Comparison of ENCODE assay signal across 8 cellular contexts in genomic region chr6:106085687-106085983, GRCh38. TPM values are rescaled to one million over a fixed set of nuclear protein-coding genes. Genes with fewer than 3 reads are reported as not detected.
DNase-seq lines count a peak whose midpoint lies in the region; ATAC-seq, FAIRE-seq and TF ChIP-seq lines count a peak whose summit lies in the region.

No MANE protein-coding gene starts in this region.

- dilution Hi-C loops in endothelial cell of umbilical vein (cut with MboI; ENCODE audit: extremely low pct_ligation_motif_present, low sequenced_read_pairs), result no loop called here

- peaks cover 27% of the 10 kb centered on the region for H3K4me1 ChIP-seq in CD8-positive, alpha-beta T cell (ENCODE audit: insufficient read depth, low read length)
- H3K4me1 ChIP-seq in OCI-LY1 (ENCODE audit: insufficient read depth, low read length, severe bottlenecking) (peaks cover 39% of the 10 kb centered on the region), endothelial cell of umbilical vein (ENCODE audit: control insufficient read depth, extremely low read depth, insufficient read depth, low read length) (peaks cover 19% of the 10 kb centered on the region), ovary (ENCODE audit: insufficient read depth) (peaks cover 2% of the 10 kb centered on the region)

- CTCF ChIA-PET in CD8-positive, alpha-beta T cell (lab: Charles Lee), result interaction anchor here (1.2 to 2.9 kb wide), 4 partner anchors 10 to 172 kb away, joined by 3 to 18 read pairs (median 3); no protein-coding TSS in a partner anchor
- CTCF ChIA-PET in endothelial cell of umbilical vein (lab: Charles Lee), result no interaction called here

- no peak for DNase-seq in CD8-positive, alpha-beta T cell
- DNase-seq in endothelial cell of umbilical vein (ENCODE audit: low read depth, low spot score) (peak; percentile 4), ovary (no peak), hippocampal formation (lab: John Stamatoyannopoulos, UW) (no peak), NCI-H446 (lab: John Stamatoyannopoulos, UW) (no peak), HK-2 (ENCODE audit: unreplicated experiment) (no peak)

- H3K27me3 Mint-ChIP-seq in CD8-positive, alpha-beta T cell (ENCODE audit: low read depth), result peaks cover 38% of the 10 kb centered on the region

- TF ChIP-seq POLR2A in endothelial cell of umbilical vein (IDR thresholded peaks at IDR 0.05; ENCODE audit: low read depth, low read length), result no peak
- TF ChIP-seq POLR2A in ovary (IDR thresholded peaks at IDR 0.05), result no peak

- BruUV-seq in endothelial cell of umbilical vein (replicated peaks; lab: Mats Ljungman, UMichigan), result no TSS peak

- no peaks in the 10 kb centered on the region for H4K20me1 ChIP-seq in OCI-LY1 (ENCODE audit: insufficient read depth, low read length)
- H4K20me1 ChIP-seq in endothelial cell of umbilical vein (replicated peaks; ENCODE audit: control insufficient read depth, extremely low read depth, insufficient read depth, low read length), result no peaks in the 10 kb centered on the region

- no peaks in the 10 kb centered on the region for H3K9me3 Mint-ChIP-seq in CD8-positive, alpha-beta T cell

- H3K79me2 ChIP-seq in OCI-LY1 (ENCODE audit: insufficient read depth, low read length) (no peaks in the 10 kb centered on the region), endothelial cell of umbilical vein (ENCODE audit: control insufficient read depth, insufficient read depth, low read length) (no peaks in the 10 kb centered on the region)

- no peaks in the 10 kb centered on the region for H3K36me3 Mint-ChIP-seq in CD8-positive, alpha-beta T cell

- FAIRE-seq in endothelial cell of umbilical vein (lab: Jason Lieb, UNC), result no peak

- no peak overlapping the region for H3K27ac ChIP-seq in CD8-positive, alpha-beta T cell (ENCODE audit: low read depth, low read length)
- H3K27ac ChIP-seq in OCI-LY1 (ENCODE audit: low read depth, low read length, poor library complexity, severe bottlenecking) (peak overlapping the region; percentile 75), endothelial cell of umbilical vein (ENCODE audit: insufficient read depth, low read depth, low read length) (no peak overlapping the region), ovary (peak overlapping the region in 1 of 2 donors; percentile 46)

- H3K9me3 ChIP-seq in CD8-positive, alpha-beta T cell (ENCODE audit: low read length), result no peaks in the 10 kb centered on the region
- no peaks in the 10 kb centered on the region for H3K9me3 ChIP-seq in OCI-LY1 (ENCODE audit: low read length)
- no peaks in the 10 kb centered on the region for H3K9me3 ChIP-seq in endothelial cell of umbilical vein (replicated peaks; ENCODE audit: control insufficient read depth, insufficient read depth, low read length)
- H3K9me3 ChIP-seq in ovary, result no peaks in the 10 kb centered on the region

- H3F3A ChIP-seq in OCI-LY1 (ENCODE audit: insufficient read depth, low read length), result no peaks in the 10 kb centered on the region; the same call in 1 of the 2 replicates

- H3K4me3 Mint-ChIP-seq in CD8-positive, alpha-beta T cell, result peak overlapping the region; percentile 84

- ATAC-seq in CD8-positive, alpha-beta T cell, result no peak
- no peak for ATAC-seq in HG03460 (IDR thresholded peaks at IDR 0.05; ENCODE audit: unreplicated experiment)

- no peaks in the 10 kb centered on the region for H3K9me1 ChIP-seq in endothelial cell of umbilical vein (replicated peaks; ENCODE audit: control insufficient read depth, extremely low read depth, insufficient read depth, low read length)

- no peaks in the 10 kb centered on the region for H3K36me3 ChIP-seq in CD8-positive, alpha-beta T cell (ENCODE audit: insufficient read depth, low read length)
- H3K36me3 ChIP-seq in OCI-LY1 (ENCODE audit: insufficient read depth, low read length) (no peaks in the 10 kb centered on the region), endothelial cell of umbilical vein (ENCODE audit: control insufficient read depth in 2 of 2, extremely low read depth in 1 of 2, insufficient read depth in 2 of 2, low read length in 2 of 2) (no peaks in the 10 kb centered on the region), ovary (no peaks in the 10 kb centered on the region)

- H3K4me2 ChIP-seq in OCI-LY1 (ENCODE audit: low read length) (peak overlapping the region; percentile 71), endothelial cell of umbilical vein (ENCODE audit: insufficient read depth, low read length) (peak overlapping the region; percentile 91)

- POLR2A ChIA-PET in CD8-positive, alpha-beta T cell (lab: Charles Lee), result interaction anchor here (0.8 kb wide), 1 partner anchor 632 kb away, joined by 3 read pairs; no protein-coding TSS in a partner anchor
- POLR2A ChIA-PET in endothelial cell of umbilical vein (lab: Charles Lee), result no interaction called here

- WGBS in ovary, 3 donors, result 0 to 6% (median 2%) methylated on average over 6 of the region's 6 CpGs

- H3K4me3 ChIP-seq in CD8-positive, alpha-beta T cell (ENCODE audit: low read depth, low read length), result peak overlapping the region; percentile 44
- H3K4me3 ChIP-seq in OCI-LY1 (ENCODE audit: low read depth, low read length, poor library complexity, severe bottlenecking), result peak overlapping the region; percentile 52
- H3K4me3 ChIP-seq in endothelial cell of umbilical vein (replicated peaks in 1 of 3; ENCODE audit: insufficient read depth in 1 of 3, low read depth in 1 of 3, low read length in 3 of 3), result peak overlapping the region; percentile 30 to 67 (median 64)
- H3K4me3 ChIP-seq in ovary, result peak overlapping the region; percentile 51

- TF ChIP-seq CTCF in CD8-positive, alpha-beta T cell (IDR thresholded peaks at IDR 0.05), result no peak
- no peak for TF ChIP-seq CTCF in OCI-LY1 (IDR thresholded peaks at IDR 0.05; ENCODE audit: low read length)
- no peak for TF ChIP-seq CTCF in endothelial cell of umbilical vein (IDR thresholded peaks at IDR 0.05; ENCODE audit: extremely low read depth in 1 of 2, insufficient read depth in 1 of 2, low read depth in 1 of 2, low read length in 2 of 2)
- TF ChIP-seq CTCF in ovary (IDR thresholded peaks at IDR 0.05), result no peak

- intact Hi-C loops in CD8-positive, alpha-beta T cell (cut with DNase I, micrococcal nuclease), result loop anchor here (5.0 to 10.0 kb wide), 6 partner anchors 37 to 653 kb away; no protein-coding TSS in a partner anchor
- intact Hi-C loops in endothelial cell of umbilical vein (cut with micrococcal nuclease), result loop anchor here (5.0 to 10.0 kb wide), 2 partner anchors 217 to 351 kb away; no protein-coding TSS in a partner anchor
- intact Hi-C loops in ovary (cut with DNase I), result loop anchor here in 3 of 4 donors (10.0 kb wide), 4 partner anchors 91 to 601 kb away; no protein-coding TSS in a partner anchor

- TF ChIP-seq EP300 in ovary (IDR thresholded peaks at IDR 0.05), result no peak

- no peak overlapping the region for H3K27ac Mint-ChIP-seq in CD8-positive, alpha-beta T cell

- peaks cover 65% of the 10 kb centered on the region for H3K4me1 Mint-ChIP-seq in CD8-positive, alpha-beta T cell (ENCODE audit: low read depth)

- H2AFZ ChIP-seq in OCI-LY1 (ENCODE audit: low read length) (no peak overlapping the region), endothelial cell of umbilical vein (ENCODE audit: low read depth, low read length) (peak overlapping the region; percentile 93)

- H3K9me2 ChIP-seq in OCI-LY1 (ENCODE audit: low read depth, low read length), result no peaks in the 10 kb centered on the region

- H3K9ac ChIP-seq in OCI-LY1 (ENCODE audit: low read length), result no peak overlapping the region; the same call in 1 of the 2 replicates
- H3K9ac ChIP-seq in endothelial cell of umbilical vein (replicated peaks; ENCODE audit: extremely low read depth, insufficient read depth, low read length), result no peak overlapping the region

- H3K27me3 ChIP-seq in CD8-positive, alpha-beta T cell (ENCODE audit: insufficient read depth, low read length), result peaks cover 24% of the 10 kb centered on the region
- H3K27me3 ChIP-seq in OCI-LY1 (ENCODE audit: insufficient read depth, low read length), result no peaks in the 10 kb centered on the region
- H3K27me3 ChIP-seq in endothelial cell of umbilical vein (ENCODE audit: control insufficient read depth in 2 of 2, insufficient read depth in 2 of 2, low read length in 2 of 2), result peaks cover 11 to 24% of the 10 kb centered on the region in 2 experiments
- H3K27me3 ChIP-seq in ovary, result no peaks in the 10 kb centered on the region

TF ChIP-seq in endothelial cell of umbilical vein, 7 proteins besides CTCF, POLR2A, EP300 and RAD21:
- TF ChIP-seq POLR2AphosphoS5 (IDR thresholded peaks at IDR 0.05; ENCODE audit: insufficient read depth, low read depth, low read length) (no peak), MAX (IDR thresholded peaks at IDR 0.05; ENCODE audit: insufficient read depth, insufficient read length) (no peak), EZH2 (IDR thresholded peaks at IDR 0.05; ENCODE audit: borderline replicate concordance, low read depth, low read length, severe bottlenecking) (no peak)

RNA-seq across cellular contexts. Expression of gene PRDM1, which starts 0.5 kb away (rescaled TPM):
- 10 to 100 TPM; 35.5 to 38.4 TPM for total RNA-seq in CD8-positive, alpha-beta T cell
- total RNA-seq in endothelial cell of umbilical vein (2.7 and 4.8 TPM in 2 replicates), ovary (10 to 100 TPM in 1 of 7 donors, 1 to 10 TPM in 6; 3.5 to 10.6 (median 4.4) TPM)
- polyA plus RNA-seq in endothelial cell of umbilical vein (0.25 and 0.36 TPM in 2 replicates), ovary (1 to 10 TPM; 2.7 to 7.2 TPM)
- 0.28 and 0.30 TPM in 2 replicates for polyA plus RNA-seq in endothelial cell of umbilical vein (2011; cell fraction: cytosol; rRNA removed)
- polyA plus RNA-seq in endothelial cell of umbilical vein (2011; cell fraction: nucleus; rRNA removed), result 0.78 and 1.1 TPM in 2 replicates
- 0.42 and 0.86 TPM in 2 replicates for polyA plus RNA-seq in endothelial cell of umbilical vein (2012)
- 0.42 and 1.3 TPM in 2 replicates for polyA minus RNA-seq in endothelial cell of umbilical vein
- 1.6 TPM for polyA minus RNA-seq in endothelial cell of umbilical vein (2011; cell fraction: cytosol; rRNA and poly(A)+ RNA removed)
- 0.91 and 3.1 TPM in 2 replicates for polyA minus RNA-seq in endothelial cell of umbilical vein (2011; cell fraction: nucleus; rRNA and poly(A)+ RNA removed)
